Comparison of ENCODE assay signal across 16 cellular contexts in genomic region chr12:20486233-20486632, GRCh38.
DNase-seq lines count a peak whose midpoint lies in the region; ATAC-seq and TF ChIP-seq lines count a peak whose summit lies in the region.
"Had no signal": no experiment of that assay in that cellular context is flagged by ENCODE, and none has a peak within 500 bp of the region (broad histone marks: within the 10 kb centered on the region; RNA-seq: fewer than 3 reads in every experiment).

No MANE protein-coding gene starts in this region.

- no peaks in the 10 kb centered on the region for H3K36me3 ChIP-seq in endodermal cell (ENCODE audit: control insufficient read depth, insufficient read depth, low read length)
- H3K36me3 ChIP-seq: thyroid gland had no signal

- H3K36me3 Mint-ChIP-seq in HFFc6 (ENCODE audit: low read depth) (peaks cover 1% of the 10 kb centered on the region; the same call in 1 of the 2 replicates), endodermal cell (ENCODE audit: low read depth) (no peaks in the 10 kb centered on the region)
- H3K36me3 Mint-ChIP-seq: activated naive CD4-positive, alpha-beta T cell treated with anti-CD3 and anti-CD28 coated beads, Interleukin-2, amount 10 ng/mL, durations not matched to agents 7 days and 5 days had no signal

- no peaks in the 10 kb centered on the region for H3K27me3 ChIP-seq in endodermal cell (ENCODE audit: control insufficient read depth, insufficient read depth, low read length, poor library complexity, severe bottlenecking)
- H3K27me3 ChIP-seq: thyroid gland had no signal

- no peak overlapping the region for H3K27ac ChIP-seq in endodermal cell (ENCODE audit: low read depth, low read length)
- H3K27ac ChIP-seq: thyroid gland, VCaP had no signal

- no peaks in the 10 kb centered on the region for H3K9me3 Mint-ChIP-seq in HFFc6
- H3K9me3 Mint-ChIP-seq in endodermal cell: peaks cover 2% of the 10 kb centered on the region
- H3K9me3 Mint-ChIP-seq: activated naive CD4-positive, alpha-beta T cell treated with anti-CD3 and anti-CD28 coated beads, Interleukin-2, amount 10 ng/mL, durations not matched to agents 7 days and 5 days; effector memory CD8-positive, alpha-beta T cell had no signal

- H3K27ac Mint-ChIP-seq in HFFc6 (peak overlapping the region; percentile 35), endodermal cell (no peak overlapping the region)
- H3K27ac Mint-ChIP-seq: activated naive CD4-positive, alpha-beta T cell treated with anti-CD3 and anti-CD28 coated beads, Interleukin-2, amount 10 ng/mL, durations not matched to agents 7 days and 5 days; CD4-positive, alpha-beta T cell; effector memory CD8-positive, alpha-beta T cell had no signal

- 100% methylated on average over 1 to 2 of the region's 2 CpGs for WGBS in endodermal cell (ENCODE audit: insufficient coverage in 1 of 2, insufficient read length in 1 of 2), 2 experiments

- ATAC-seq in HG03439 (IDR thresholded peaks at IDR 0.05; ENCODE audit: unreplicated experiment) (no peak), GM18858 (IDR thresholded peaks at IDR 0.05; ENCODE audit: unreplicated experiment) (no peak), HG02970 (IDR thresholded peaks at IDR 0.05; ENCODE audit: low FRiP score, unreplicated experiment) (no peak)
- ATAC-seq: effector memory CD8-positive, alpha-beta T cell had no signal

- peak; percentile 43 for TF ChIP-seq CTCF in AG10803 (conservative IDR thresholded peaks at IDR 0.05; ENCODE audit: low read length)
- peak; percentile 61 for TF ChIP-seq CTCF in HFFc6 (IDR thresholded peaks at IDR 0.05)
- peak; percentile 45 for TF ChIP-seq CTCF in endodermal cell (conservative IDR thresholded peaks at IDR 0.05)

- H3K9me3 ChIP-seq in endodermal cell (ENCODE audit: control insufficient read depth, low read length): no peaks in the 10 kb centered on the region
- H3K9me3 ChIP-seq: thyroid gland had no signal

- H3K4me3 Mint-ChIP-seq in HFFc6 (peak overlapping the region; percentile 72; the same call in 1 of the 2 replicates), endodermal cell (no peak overlapping the region)
- H3K4me3 Mint-ChIP-seq: activated naive CD4-positive, alpha-beta T cell treated with anti-CD3 and anti-CD28 coated beads, Interleukin-2, amount 10 ng/mL, durations not matched to agents 7 days and 5 days; CD4-positive, alpha-beta T cell; effector memory CD8-positive, alpha-beta T cell had no signal

- peaks cover 71% of the 10 kb centered on the region for H3K4me1 Mint-ChIP-seq in HFFc6 (ENCODE audit: low read depth)
- no peaks in the 10 kb centered on the region for H3K4me1 Mint-ChIP-seq in endodermal cell
- H3K4me1 Mint-ChIP-seq: activated naive CD4-positive, alpha-beta T cell treated with anti-CD3 and anti-CD28 coated beads, Interleukin-2, amount 10 ng/mL, durations not matched to agents 7 days and 5 days had no signal

- no peaks in the 10 kb centered on the region for H3K27me3 Mint-ChIP-seq in HFFc6 (ENCODE audit: insufficient read depth)
- no peaks in the 10 kb centered on the region for H3K27me3 Mint-ChIP-seq in endodermal cell (ENCODE audit: insufficient read depth)
- H3K27me3 Mint-ChIP-seq: activated naive CD4-positive, alpha-beta T cell treated with anti-CD3 and anti-CD28 coated beads, Interleukin-2, amount 10 ng/mL, durations not matched to agents 7 days and 5 days; CD4-positive, alpha-beta T cell; effector memory CD8-positive, alpha-beta T cell had no signal

- H3K4me1 ChIP-seq in endodermal cell (ENCODE audit: control insufficient read depth, insufficient read depth, low read length): no peaks in the 10 kb centered on the region
- H3K4me1 ChIP-seq: thyroid gland had no signal

- H3K4me3 ChIP-seq in AG10803 (ENCODE audit: low read length): no peak overlapping the region
- no peak overlapping the region for H3K4me3 ChIP-seq in endodermal cell (ENCODE audit: low read length)
- H3K4me3 ChIP-seq: thyroid gland had no signal

- H3K9ac ChIP-seq in endodermal cell (ENCODE audit: extremely low read depth, low read length, poor library complexity, severe bottlenecking): no peak overlapping the region

- DNase-seq in AG10803 (ENCODE audit: low read depth): peak; percentile 34
- DNase-seq in HFFc6: peak; percentile 42
- DNase-seq in endodermal cell: no peak
- peak; percentile 36 for DNase-seq in midbrain (lab: John Stamatoyannopoulos, UW)
- no peak for DNase-seq in OCI-M2 (lab: John Stamatoyannopoulos, UW; ENCODE audit: unreplicated experiment)
- DNase-seq: activated naive CD4-positive, alpha-beta T cell treated with anti-CD3 and anti-CD28 coated beads, Interleukin-2, amount 10 ng/mL, durations not matched to agents 7 days and 5 days; CD4-positive, alpha-beta T cell; effector memory CD8-positive, alpha-beta T cell; NCI-H1092 treated with DMSO at 0.1 percent for 48 hours; stimulated activated CD8-positive, alpha-beta memory T cell treated with anti-CD3 and anti-CD28 coated beads, Interleukin-4, amount 100 ng/mL, for 48 hours; SW 1271 had no signal

Comparison
In these comparisons a context has a peak if more than half of its experiments do, and no peak if none do; other contexts are left out.
1. DNase-seq: peak in AG10803 (single experiment), HFFc6 (single experiment) and midbrain (single experiment); none in endodermal cell (single experiment) and OCI-M2 (single experiment).
2. Peak in every context shown above with its lines, with median percentiles within 50 percentile points of each other: CTCF ChIP-seq.